Comparison of ENCODE assay signal across 22 cellular contexts in the genomic region with DNA sequence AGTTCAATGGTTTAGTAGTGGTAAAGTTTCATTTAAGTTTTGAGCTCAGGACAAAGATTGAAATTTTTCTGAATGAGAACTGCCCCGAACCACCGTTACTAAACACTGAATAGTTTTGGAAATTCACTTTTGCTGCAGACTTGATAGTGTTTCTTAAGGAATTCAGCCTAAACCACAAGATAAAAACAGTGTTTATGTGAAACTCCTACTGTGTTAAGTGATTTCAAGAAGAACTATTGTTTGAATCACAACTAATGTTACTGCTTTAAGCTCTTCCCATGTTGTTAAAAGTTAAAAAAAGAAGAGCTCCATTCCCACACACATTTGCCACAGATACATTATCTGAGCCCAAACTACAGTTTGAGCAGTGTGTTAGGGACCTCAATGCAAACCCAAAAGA.
DNase-seq lines count a peak whose midpoint lies in the region; ATAC-seq, FAIRE-seq and TF ChIP-seq lines count a peak whose summit lies in the region.
"Had no signal": no experiment of that assay in that cellular context is flagged by ENCODE, and none has a peak within 500 bp of the region (broad histone marks: within the 10 kb centered on the region; RNA-seq: fewer than 3 reads in every experiment).

No MANE protein-coding gene starts in this region.

- DNase-seq in EH (ENCODE audit: low read depth) (peak; percentile 46), astrocyte of the cerebellum (ENCODE audit: low read depth) (peak; percentile 19), fibroblast of pulmonary artery (ENCODE audit: low read depth) (peak; percentile 8), non-pigmented ciliary epithelial cell (ENCODE audit: low read depth) (peak; percentile 4), urothelium cell line (ENCODE audit: low spot score) (no peak), posterior cingulate gyrus (no peak), cerebellar nuclear complex (lab: John Stamatoyannopoulos, UW) (no peak), omental fat pad (ENCODE audit: low spot score) (no peak)
- DNase-seq: 8988T, Calu3, DND-41, KBM-7, MM.1S, NCI-H1694, NCI-H2029 treated with DMSO at 0.1 percent for 48 hours, NCI-H2227 treated with DMSO at 0.1 percent for 48 hours, NCI-H526 treated with DMSO at 0.1 percent for 48 hours, SIG-M5 had no signal

- no peak for FAIRE-seq in urothelium cell line (lab: Jason Lieb, UNC)
- FAIRE-seq: H54, HepG2 had no signal

- TF ChIP-seq CTCF in astrocyte of the cerebellum (IDR thresholded peaks at IDR 0.05; ENCODE audit: low read depth, low read length, missing control alignments) (no peak), fibroblast of pulmonary artery (IDR thresholded peaks at IDR 0.05; ENCODE audit: low read length, missing control alignments) (no peak), omental fat pad (IDR thresholded peaks at IDR 0.05) (no peak)

- no peak overlapping the region for H3K4me3 ChIP-seq in astrocyte of the cerebellum (ENCODE audit: low read depth, low read length)
- no peak overlapping the region for H3K4me3 ChIP-seq in fibroblast of pulmonary artery (replicated peaks; ENCODE audit: low read depth, low read length)
- H3K4me3 ChIP-seq: SK-N-MC had no signal

- in situ Hi-C loops in astrocyte of the cerebellum (cut with HindIII; ENCODE audit: low sequenced_read_pairs) = no loop called here

- no peak for ATAC-seq in omental fat pad (ENCODE audit: low FRiP score)
- ATAC-seq: HepG2, Panc1 had no signal

- intact Hi-C loops in posterior cingulate gyrus (cut with DNase I) = loop anchor here (2.0 kb wide), 1 partner anchor 45 kb away; no protein-coding TSS in a partner anchor

Comparison
In these comparisons a context has a peak if more than half of its experiments do, and no peak if none do; other contexts are left out.
1. DNase-seq: peak in EH (single experiment), astrocyte of the cerebellum (single experiment), fibroblast of pulmonary artery (single experiment) and non-pigmented ciliary epithelial cell (single experiment); none in urothelium cell line (single experiment), posterior cingulate gyrus (0 of 10), cerebellar nuclear complex (0 of 2) and omental fat pad (single experiment).